ENCODE assay signal across 11 cellular contexts in genomic region chr3:159941043-159941994, GRCh38. TPM values are rescaled to one million over a fixed set of nuclear protein-coding genes. Genes with fewer than 3 reads are reported as not detected.
DNase-seq lines count a peak whose midpoint lies in the region; ATAC-seq and TF ChIP-seq lines count a peak whose summit lies in the region.
"Had no signal": no experiment of that assay in that cellular context is flagged by ENCODE, and none has a peak within 500 bp of the region (broad histone marks: within the 10 kb centered on the region; RNA-seq: fewer than 3 reads in every experiment).

No MANE protein-coding gene starts in this region.

- H3K9me3 Mint-ChIP-seq in glutamatergic neuron (ENCODE audit: unreplicated experiment) = no peaks in the 10 kb centered on the region

- H3K4me1 Mint-ChIP-seq in glutamatergic neuron (ENCODE audit: low read depth, unreplicated experiment) = peaks cover 8% of the 10 kb centered on the region

- H3K9ac ChIP-seq in mammary epithelial cell (ENCODE audit: insufficient read depth, low read length) = no peak overlapping the region

- H3K27me3 ChIP-seq in mammary epithelial cell (ENCODE audit: insufficient read depth, low read length) = no peaks in the 10 kb centered on the region
- no peaks in the 10 kb centered on the region for H3K27me3 ChIP-seq in osteoblast (ENCODE audit: insufficient read depth, low read length)

- CTCF ChIA-PET in mammary epithelial cell (lab: Charles Lee; ENCODE audit: low non-redundant PET) = no interaction called here

- 64% methylated on average over 6 of the region's 6 CpGs for WGBS in mammary epithelial cell (ENCODE audit: low coverage, missing lambda C conversion rate)

- in situ Hi-C loops in mammary epithelial cell (cut with MboI; ENCODE audit: low sequenced_read_pairs in 2 of 2) = no loop called here

- dilution Hi-C loops in mammary epithelial cell (cut with HindIII; ENCODE audit: low sequenced_read_pairs) = no loop called here

- no peaks in the 10 kb centered on the region for H3K79me2 ChIP-seq in mammary epithelial cell (ENCODE audit: insufficient read depth, low read length)
- H3K79me2 ChIP-seq in osteoblast (ENCODE audit: insufficient read depth, low read length) = no peaks in the 10 kb centered on the region

- H3K4me2 ChIP-seq in mammary epithelial cell (ENCODE audit: insufficient read depth, low read depth, low read length) (peak overlapping the region; percentile 4), osteoblast (ENCODE audit: insufficient read depth, low read length) (no peak overlapping the region)

- H3K27ac ChIP-seq in mammary epithelial cell (ENCODE audit: insufficient read depth, low read depth, low read length) (no peak overlapping the region), osteoblast (ENCODE audit: low read depth, low read length) (no peak overlapping the region)
- H3K27ac ChIP-seq: SK-N-MC had no signal

- DNase-seq in mammary epithelial cell (peak; percentile 75), osteoblast (ENCODE audit: insufficient read length, low spot score, missing footprints) (no peak), glutamatergic neuron (no peak), T1000 (lab: John Stamatoyannopoulos, UW) (no peak), cardiac septum (ENCODE audit: low spot score) (no peak)
- DNase-seq: DND-41 had no signal

- H3K27me3 Mint-ChIP-seq in glutamatergic neuron (ENCODE audit: unreplicated experiment) = peaks cover 2% of the 10 kb centered on the region

- no peak overlapping the region for H3K4me3 Mint-ChIP-seq in glutamatergic neuron (ENCODE audit: unreplicated experiment)
- H3K4me3 Mint-ChIP-seq: activated naive CD8-positive, alpha-beta T cell had no signal

- H3K27ac Mint-ChIP-seq in glutamatergic neuron (ENCODE audit: unreplicated experiment) = no peak overlapping the region
- H3K27ac Mint-ChIP-seq: activated naive CD8-positive, alpha-beta T cell had no signal

- no peak overlapping the region for H3K4me3 ChIP-seq in mammary epithelial cell (replicated peaks in 1 of 3; ENCODE audit: insufficient read depth in 1 of 3, low read depth in 2 of 3, low read length in 3 of 3)
- no peak overlapping the region for H3K4me3 ChIP-seq in osteoblast (ENCODE audit: insufficient read depth, low read length)
- H3K4me3 ChIP-seq: SK-N-MC had no signal

- no peaks in the 10 kb centered on the region for H3K36me3 Mint-ChIP-seq in glutamatergic neuron (ENCODE audit: unreplicated experiment)
- H3K36me3 Mint-ChIP-seq: activated naive CD8-positive, alpha-beta T cell had no signal

- intact Hi-C loops in mammary epithelial cell (cut with micrococcal nuclease) = no loop called here
- intact Hi-C loops in cardiac septum (cut with DNase I) = no loop called here

- BruUV-seq in mammary epithelial cell (replicated peaks; lab: Mats Ljungman, UMichigan) = no TSS peak

- H3K36me3 ChIP-seq in mammary epithelial cell (ENCODE audit: insufficient read depth, low read length) (no peaks in the 10 kb centered on the region), osteoblast (ENCODE audit: insufficient read depth, low read length) (no peaks in the 10 kb centered on the region)

- TF ChIP-seq POLR2A in GM18505 (IDR thresholded peaks at IDR 0.05; ENCODE audit: borderline replicate concordance, extremely low read depth, insufficient read depth, insufficient read length) = no peak

- peak; percentile 87 for ATAC-seq in GM18505 (IDR thresholded peaks at IDR 0.05; ENCODE audit: unreplicated experiment)
- peak; percentile 87 for ATAC-seq in GM21717 (IDR thresholded peaks at IDR 0.05; ENCODE audit: unreplicated experiment)
- ATAC-seq in HG03558 (IDR thresholded peaks at IDR 0.05; ENCODE audit: extremely low read depth, unreplicated experiment) = peak; percentile 62

- H4K20me1 ChIP-seq in mammary epithelial cell (ENCODE audit: insufficient read depth, low read length) (no peaks in the 10 kb centered on the region), osteoblast (ENCODE audit: insufficient read depth, low read length) (no peaks in the 10 kb centered on the region)

- no peaks in the 10 kb centered on the region for H3K9me3 ChIP-seq in mammary epithelial cell (replicated peaks; ENCODE audit: insufficient read depth, low read length)
- no peaks in the 10 kb centered on the region for H3K9me3 ChIP-seq in osteoblast (ENCODE audit: low read depth, low read length)

- peaks cover 8% of the 10 kb centered on the region for H3K4me1 ChIP-seq in mammary epithelial cell (ENCODE audit: insufficient read depth, low read length)
- peaks cover 29% of the 10 kb centered on the region for H3K4me1 ChIP-seq in osteoblast (ENCODE audit: insufficient read depth, low read length)

- H2AFZ ChIP-seq in mammary epithelial cell (ENCODE audit: low read depth, low read length) = no peak overlapping the region
- H2AFZ ChIP-seq in osteoblast (ENCODE audit: low read length) = no peak overlapping the region

- TF ChIP-seq CTCF in mammary epithelial cell (conservative IDR thresholded peaks at IDR 0.05 in 1 of 2, IDR thresholded peaks at IDR 0.05 in 1 of 2; ENCODE audit: extremely low read depth in 1 of 2, insufficient read depth in 1 of 2, low read depth in 1 of 2, low read length in 2 of 2) (no peak), osteoblast (IDR thresholded peaks at IDR 0.05; ENCODE audit: extremely low read depth, low read depth, low read length) (no peak), glutamatergic neuron (IDR thresholded peaks at IDR 0.05; ENCODE audit: partially characterized antibody, unreplicated experiment) (no peak)

RNA-seq across cellular contexts. Expression of gene IL12A, which starts 47.3 kb away (rescaled TPM):
- total RNA-seq in mammary epithelial cell (1 to 10 TPM in 1 of 2 donors, under 1 TPM in 1; 0.83 to 1.3 TPM), osteoblast (3.2 and 4.7 TPM in 2 replicates), glutamatergic neuron (ENCODE audit: unreplicated experiment) (not detected), cardiac septum (0.51 TPM)
- 0.44 TPM for polyA plus RNA-seq in mammary epithelial cell
- polyA minus RNA-seq in mammary epithelial cell = not detected
